In genomic region chr1:232923739-232924386, GRCh38 we compare ENCODE assay signal across 9 cellular contexts. TPM values are rescaled to one million over a fixed set of nuclear protein-coding genes. Genes with fewer than 3 reads are reported as not detected.
DNase-seq lines count a peak whose midpoint lies in the region; ATAC-seq and TF ChIP-seq lines count a peak whose summit lies in the region.
"Had no signal": no experiment of that assay in that cellular context is flagged by ENCODE, and none has a peak within 500 bp of the region (broad histone marks: within the 10 kb centered on the region; RNA-seq: fewer than 3 reads in every experiment).

No MANE protein-coding gene starts in this region.

- whole genome bisulfite sequencing in mesendoderm (ENCODE audit: extremely low coverage, insufficient coverage, low lambda C conversion rate), result no CpG with 5 or more reads among the region's 4 CpGs
- WGBS in psoas muscle, 3 donors, result 77 to 81% (median 77%) methylated on average over 4 of the region's 4 CpGs

- intact Hi-C loops in psoas muscle (cut with DNase I), result no loop called here

- in situ Hi-C loops in brain microvascular endothelial cell (cut with HindIII; ENCODE audit: low pct_ligation_motif_present, low sequenced_read_pairs), result no loop called here

- no peak overlapping the region for H3K18ac ChIP-seq in mesendoderm (ENCODE audit: low read length)

- no peak for TF ChIP-seq CTCF in GM12865 (IDR thresholded peaks at IDR 0.05; ENCODE audit: insufficient read depth, low read depth, low read length, missing control alignments)
- no peak for TF ChIP-seq CTCF in psoas muscle (IDR thresholded peaks at IDR 0.05)
- no peak for TF ChIP-seq CTCF in brain microvascular endothelial cell (IDR thresholded peaks at IDR 0.05; ENCODE audit: low read depth, low read length, missing control alignments)

- no peak overlapping the region for H3K4ac ChIP-seq in mesendoderm (ENCODE audit: low read depth, low read length)

- H3K4me3 ChIP-seq in GM12865 (ENCODE audit: low read depth, low read length) (no peak overlapping the region), mesendoderm (ENCODE audit: low read length) (no peak overlapping the region), psoas muscle (no peak overlapping the region), brain microvascular endothelial cell (ENCODE audit: low read depth, low read length) (no peak overlapping the region)
- H3K4me3 ChIP-seq: SJSA1 had no signal

- no peak overlapping the region for H3K9ac ChIP-seq in mesendoderm (ENCODE audit: low read length)

- H2BK15ac ChIP-seq in mesendoderm (replicated peaks; ENCODE audit: low read depth), result no peak overlapping the region

- ATAC-seq in HG03103 (IDR thresholded peaks at IDR 0.05; ENCODE audit: low read depth, unreplicated experiment) (peak; percentile 67), psoas muscle (no peak)

- H3K27ac ChIP-seq in mesendoderm (ENCODE audit: low read depth, low read length), result no peak overlapping the region
- H3K27ac ChIP-seq in psoas muscle, result no peak overlapping the region
- no peak overlapping the region for H3K27ac ChIP-seq in brain microvascular endothelial cell
- H3K27ac ChIP-seq: SJSA1 had no signal

- H4K5ac ChIP-seq in mesendoderm (ENCODE audit: low read length), result no peak overlapping the region

- no peak overlapping the region for H2AK5ac ChIP-seq in mesendoderm (ENCODE audit: low read length)

- no peak overlapping the region for H3K56ac ChIP-seq in mesendoderm (ENCODE audit: low read length)

- no peak overlapping the region for H3K4me2 ChIP-seq in mesendoderm (ENCODE audit: low read length)

- DNase-seq in GM12865 (ENCODE audit: low read depth) (peak; percentile 87), retina (peak; percentile 21), mesendoderm (no peak), psoas muscle (no peak), brain microvascular endothelial cell (no peak), SIG-M5 (lab: John Stamatoyannopoulos, UW) (no peak)
- peak; percentile 12 for DNase-seq in activated CD8-positive, alpha-beta memory T cell treated with anti-CD3 and anti-CD28 coated beads, Interleukin-2, amount 50 U/mL, for 24 hours (ENCODE audit: extremely low read depth)

- no peak overlapping the region for H3K23ac ChIP-seq in mesendoderm (ENCODE audit: low read length)

- H2BK5ac ChIP-seq in mesendoderm (ENCODE audit: low read length), result no peak overlapping the region

- H2BK120ac ChIP-seq in mesendoderm (ENCODE audit: low read depth, low read length), result no peak overlapping the region

- H3K4me1 ChIP-seq in mesendoderm (ENCODE audit: control insufficient read depth, low read depth, low read length), result no peaks in the 10 kb centered on the region
- peaks cover 7% of the 10 kb centered on the region for H3K4me1 ChIP-seq in psoas muscle

- H3K79me2 ChIP-seq in mesendoderm (ENCODE audit: control insufficient read depth, insufficient read depth, low read length), result no peaks in the 10 kb centered on the region

- H3K79me1 ChIP-seq in mesendoderm (ENCODE audit: low read length), result no peaks in the 10 kb centered on the region

- no peaks in the 10 kb centered on the region for H3K27me3 ChIP-seq in mesendoderm (ENCODE audit: insufficient read depth, low read length, poor library complexity)
- H3K27me3 ChIP-seq in psoas muscle (ENCODE audit: insufficient read depth in 3 of 3, low read length in 2 of 3), result no peaks in the 10 kb centered on the region
- no peaks in the 10 kb centered on the region for H3K27me3 ChIP-seq in brain microvascular endothelial cell (replicated peaks)
- H3K27me3 ChIP-seq: SJSA1 had no signal

- no peaks in the 10 kb centered on the region for H3K9me3 ChIP-seq in psoas muscle
- H3K9me3 ChIP-seq: SJSA1 had no signal

- no peak overlapping the region for H4K8ac ChIP-seq in mesendoderm (ENCODE audit: low read depth, low read length)

- H3K36me3 ChIP-seq in mesendoderm (ENCODE audit: control insufficient read depth, insufficient read depth, low read length), result no peaks in the 10 kb centered on the region
- no peaks in the 10 kb centered on the region for H3K36me3 ChIP-seq in psoas muscle (ENCODE audit: insufficient read depth in 1 of 2, low read depth in 1 of 2)
- no peaks in the 10 kb centered on the region for H3K36me3 ChIP-seq in brain microvascular endothelial cell (replicated peaks)
- H3K36me3 ChIP-seq: SJSA1 had no signal

RNA-seq across cellular contexts. Expression of gene NTPCR, which starts 26.5 kb away (rescaled TPM):
- polyA plus RNA-seq in mesendoderm (2013, experiment 1 of 2), result 56.5 TPM
- polyA plus RNA-seq in mesendoderm (2013, experiment 2 of 2), result 53.2 TPM
- 10 to 100 TPM; 37.2 to 72.0 (median 62.2) TPM for total RNA-seq in psoas muscle
- 10 to 100 TPM; 34.8 to 75.1 (median 65.0) TPM for polyA plus RNA-seq in psoas muscle

Comparison
In these comparisons a context has a peak if more than half of its experiments do, and no peak if none do; other contexts are left out.
1. DNase-seq: peak in GM12865 (single experiment), activated CD8-positive, alpha-beta memory T cell treated with anti-CD3 and anti-CD28 coated beads, Interleukin-2, amount 50 U/mL, for 24 hours (single experiment) and retina (single experiment); none in mesendoderm (single experiment), psoas muscle (0 of 2), brain microvascular endothelial cell (single experiment) and SIG-M5 (single experiment).